ENCODE assay signal across 24 cellular contexts in genomic region chr7:119957335-119957734, GRCh38.
"Had no signal": no experiment of that assay in that cellular context is flagged by ENCODE, and none has a peak within 500 bp of the region (broad histone marks: within the 10 kb centered on the region; RNA-seq: fewer than 3 reads in every experiment).

No MANE protein-coding gene starts in this region.

- H3K9me3 ChIP-seq: colonic mucosa, esophagus squamous epithelium, gastroesophageal sphincter, heart left ventricle, left lung, lower lobe of right lung had no signal

- H3K27me3 Mint-ChIP-seq: dendritic cell treated with granulocyte-macrophage colony-stimulating factor and Interleukin-4, amounts not matched to agents 40 ng/mL and 50 ng/mL, for 4 days; effector memory CD8-positive, alpha-beta T cell; memory B cell; naive thymus-derived CD4-positive, alpha-beta T cell had no signal

- H3K4me1 ChIP-seq: colonic mucosa, esophagus squamous epithelium, gastroesophageal sphincter, heart left ventricle, left lung, lower lobe of right lung had no signal

- H3K4me3 ChIP-seq: colonic mucosa, esophagus squamous epithelium, gastroesophageal sphincter, heart left ventricle, hepatocyte, left lung, lower lobe of right lung had no signal

- H3K27me3 ChIP-seq: colonic mucosa, esophagus squamous epithelium, gastroesophageal sphincter, heart left ventricle, hepatocyte, left lung had no signal

- H3K27ac Mint-ChIP-seq: dendritic cell treated with granulocyte-macrophage colony-stimulating factor and Interleukin-4, amounts not matched to agents 40 ng/mL and 50 ng/mL, for 4 days; effector memory CD8-positive, alpha-beta T cell; endodermal cell; immature natural killer cell; memory B cell; naive thymus-derived CD4-positive, alpha-beta T cell had no signal

- H3K4me2 ChIP-seq: hepatocyte had no signal

- DNase-seq: colonic mucosa; cortex of kidney; effector CD8-positive, alpha-beta T cell; effector memory CD8-positive, alpha-beta T cell; endodermal cell; erythroblast; esophagus squamous epithelium; foreskin fibroblast; heart left ventricle; hypothalamus; immature natural killer cell; islet precursor cell; left cardiac atrium; left lung; left ventricle myocardium superior; lower lobe of right lung; mesendoderm; midbrain; naive thymus-derived CD4-positive, alpha-beta T cell had no signal

- H3K36me3 ChIP-seq: colonic mucosa, esophagus squamous epithelium, gastroesophageal sphincter, heart left ventricle, left lung, lower lobe of right lung had no signal

- H3K4me3 Mint-ChIP-seq: dendritic cell treated with granulocyte-macrophage colony-stimulating factor and Interleukin-4, amounts not matched to agents 40 ng/mL and 50 ng/mL, for 4 days; effector memory CD8-positive, alpha-beta T cell; endodermal cell; immature natural killer cell; memory B cell; naive thymus-derived CD4-positive, alpha-beta T cell had no signal

- H2AFZ ChIP-seq: hepatocyte had no signal

- H3K4me1 Mint-ChIP-seq: endodermal cell; immature natural killer cell; memory B cell; naive thymus-derived CD4-positive, alpha-beta T cell had no signal

- H3K27ac ChIP-seq: colonic mucosa, esophagus squamous epithelium, gastroesophageal sphincter, heart left ventricle, hepatocyte, left lung, lower lobe of right lung had no signal

- H3K36me3 Mint-ChIP-seq: immature natural killer cell; memory B cell; naive thymus-derived CD4-positive, alpha-beta T cell had no signal

- ATAC-seq: effector memory CD8-positive, alpha-beta T cell; esophagus mucosa; gastroesophageal sphincter; heart left ventricle; left cardiac atrium; left lung; left ventricle myocardium superior; lower lobe of right lung; naive thymus-derived CD4-positive, alpha-beta T cell had no signal

- H3K79me2 ChIP-seq: hepatocyte had no signal

- H3K9me3 Mint-ChIP-seq: dendritic cell treated with granulocyte-macrophage colony-stimulating factor and Interleukin-4, amounts not matched to agents 40 ng/mL and 50 ng/mL, for 4 days; effector memory CD8-positive, alpha-beta T cell; endodermal cell had no signal
